ENCODE assay signal across 1 cellular context in the genomic region with DNA sequence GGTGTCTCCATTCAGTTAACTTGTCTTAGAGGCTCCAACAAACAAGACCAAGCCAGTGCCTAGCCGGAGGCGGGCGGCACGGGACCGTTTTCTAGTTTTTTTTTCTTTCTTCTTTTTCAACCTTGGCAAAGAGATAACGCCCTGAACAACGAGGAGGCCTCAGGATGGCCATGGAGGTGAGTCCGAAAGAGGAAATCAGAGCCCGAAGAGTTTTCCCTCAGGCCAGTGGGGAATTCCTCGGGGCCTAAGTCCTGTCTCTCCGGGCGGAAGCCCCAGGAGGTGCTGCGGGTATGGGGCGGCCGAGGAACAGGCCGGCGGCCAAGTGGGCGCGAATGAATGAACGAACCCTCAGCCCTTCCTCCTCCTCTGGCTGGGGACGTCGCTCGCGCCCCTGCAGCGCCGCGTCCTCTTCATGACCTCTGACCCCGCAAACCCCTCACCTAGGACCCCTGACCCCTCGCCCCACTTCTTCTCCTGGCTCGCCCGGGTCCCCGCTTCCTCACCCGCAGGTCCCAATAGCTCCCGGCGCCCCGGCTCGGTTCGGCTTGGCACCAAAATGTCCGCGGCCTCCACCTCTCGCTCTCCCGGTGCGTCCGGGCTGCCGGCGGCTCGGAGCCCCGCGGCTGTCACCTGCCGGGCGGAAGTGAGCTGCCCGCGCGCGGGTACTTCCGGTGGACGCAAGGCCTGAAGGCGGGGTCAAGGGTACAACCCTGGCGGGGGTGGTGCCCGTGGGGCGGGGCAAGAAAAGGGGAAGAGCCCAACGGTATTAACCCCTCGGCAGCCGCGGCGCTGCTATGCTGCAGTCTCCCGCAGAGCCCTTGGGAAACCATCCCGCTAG.
A peak's percentile ranks its signal among the peaks of the same experiment; 100 is the strongest.
TF ChIP-seq lines count a peak whose summit lies in the region.

A gene (minus strand): TSS at position 650 of the 838 bp plus-strand sequence. CDS start 21,327 bp downstream, outside the sequence.

TF ChIP-seq in HepG2, 621 proteins besides CTCF, POLR2A, EP300 and RAD21 (continued from another document and continues in another):
- TF ChIP-seq, protein P1, sequence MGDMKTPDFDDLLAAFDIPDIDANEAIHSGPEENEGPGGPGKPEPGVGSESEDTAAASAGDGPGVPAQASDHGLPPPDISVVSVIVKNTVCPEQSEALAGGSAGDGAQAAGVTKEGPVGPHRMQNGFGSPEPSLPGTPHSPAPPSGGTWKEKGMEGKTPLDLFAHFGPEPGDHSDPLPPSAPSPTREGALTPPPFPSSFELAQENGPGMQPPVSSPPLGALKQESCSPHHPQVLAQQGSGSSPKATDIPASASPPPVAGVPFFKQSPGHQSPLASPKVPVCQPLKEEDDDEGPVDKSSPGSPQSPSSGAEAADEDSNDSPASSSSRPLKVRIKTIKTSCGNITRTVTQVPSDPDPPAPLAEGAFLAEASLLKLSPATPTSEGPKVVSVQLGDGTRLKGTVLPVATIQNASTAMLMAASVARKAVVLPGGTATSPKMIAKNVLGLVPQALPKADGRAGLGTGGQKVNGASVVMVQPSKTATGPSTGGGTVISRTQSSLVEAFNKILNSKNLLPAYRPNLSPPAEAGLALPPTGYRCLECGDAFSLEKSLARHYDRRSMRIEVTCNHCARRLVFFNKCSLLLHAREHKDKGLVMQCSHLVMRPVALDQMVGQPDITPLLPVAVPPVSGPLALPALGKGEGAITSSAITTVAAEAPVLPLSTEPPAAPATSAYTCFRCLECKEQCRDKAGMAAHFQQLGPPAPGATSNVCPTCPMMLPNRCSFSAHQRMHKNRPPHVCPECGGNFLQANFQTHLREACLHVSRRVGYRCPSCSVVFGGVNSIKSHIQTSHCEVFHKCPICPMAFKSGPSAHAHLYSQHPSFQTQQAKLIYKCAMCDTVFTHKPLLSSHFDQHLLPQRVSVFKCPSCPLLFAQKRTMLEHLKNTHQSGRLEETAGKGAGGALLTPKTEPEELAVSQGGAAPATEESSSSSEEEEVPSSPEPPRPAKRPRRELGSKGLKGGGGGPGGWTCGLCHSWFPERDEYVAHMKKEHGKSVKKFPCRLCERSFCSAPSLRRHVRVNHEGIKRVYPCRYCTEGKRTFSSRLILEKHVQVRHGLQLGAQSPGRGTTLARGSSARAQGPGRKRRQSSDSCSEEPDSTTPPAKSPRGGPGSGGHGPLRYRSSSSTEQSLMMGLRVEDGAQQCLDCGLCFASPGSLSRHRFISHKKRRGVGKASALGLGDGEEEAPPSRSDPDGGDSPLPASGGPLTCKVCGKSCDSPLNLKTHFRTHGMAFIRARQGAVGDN (CRISPR knock-in tag; IDR thresholded peaks at IDR 0.05) = peak; percentile 92
- TF ChIP-seq, protein P2, sequence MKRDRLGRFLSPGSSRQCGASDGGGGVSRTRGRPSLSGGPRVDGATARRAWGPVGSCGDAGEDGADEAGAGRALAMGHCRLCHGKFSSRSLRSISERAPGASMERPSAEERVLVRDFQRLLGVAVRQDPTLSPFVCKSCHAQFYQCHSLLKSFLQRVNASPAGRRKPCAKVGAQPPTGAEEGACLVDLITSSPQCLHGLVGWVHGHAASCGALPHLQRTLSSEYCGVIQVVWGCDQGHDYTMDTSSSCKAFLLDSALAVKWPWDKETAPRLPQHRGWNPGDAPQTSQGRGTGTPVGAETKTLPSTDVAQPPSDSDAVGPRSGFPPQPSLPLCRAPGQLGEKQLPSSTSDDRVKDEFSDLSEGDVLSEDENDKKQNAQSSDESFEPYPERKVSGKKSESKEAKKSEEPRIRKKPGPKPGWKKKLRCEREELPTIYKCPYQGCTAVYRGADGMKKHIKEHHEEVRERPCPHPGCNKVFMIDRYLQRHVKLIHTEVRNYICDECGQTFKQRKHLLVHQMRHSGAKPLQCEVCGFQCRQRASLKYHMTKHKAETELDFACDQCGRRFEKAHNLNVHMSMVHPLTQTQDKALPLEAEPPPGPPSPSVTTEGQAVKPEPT (CRISPR knock-in tag; IDR thresholded peaks at IDR 0.05; ENCODE audit: low read depth) = no peak; the same call in 1 of the 2 replicates
- TF ChIP-seq ZNF878 (CRISPR knock-in tag; IDR thresholded peaks at IDR 0.05) (0 out of 2 replicates have a peak, but pooled peaks have one; percentile 57), ZNF607 (CRISPR knock-in tag; IDR thresholded peaks at IDR 0.05; ENCODE audit: borderline replicate concordance) (no peak), ZFP90 (CRISPR knock-in tag; IDR thresholded peaks at IDR 0.05; ENCODE audit: borderline replicate concordance) (peak; percentile 87; the same call in 1 of the 2 replicates), ZNF563 (CRISPR knock-in tag; IDR thresholded peaks at IDR 0.05) (peak; percentile 61; the same call in 1 of the 2 replicates), MED13 (CRISPR knock-in tag; IDR thresholded peaks at IDR 0.05) (no peak), PCBP1 (IDR thresholded peaks at IDR 0.05; ENCODE audit: borderline replicate concordance, low read depth, low read length) (no peak), PRPF4 (IDR thresholded peaks at IDR 0.05; ENCODE audit: low read depth, low read length, poor library complexity, severe bottlenecking) (no peak), ZSCAN25 (CRISPR knock-in tag; IDR thresholded peaks at IDR 0.05) (0 out of 2 replicates have a peak, but pooled peaks have one; percentile 19), PITX1 (CRISPR knock-in tag; IDR thresholded peaks at IDR 0.05) (no peak; the same call in 1 of the 2 replicates), HNF4G (IDR thresholded peaks at IDR 0.05; ENCODE audit: borderline replicate concordance, low read depth, low read length) (peak; percentile 38; the same call in 1 of the 2 replicates), HNF4G (CRISPR knock-in tag; IDR thresholded peaks at IDR 0.05; ENCODE audit: borderline replicate concordance, low read depth) (0 out of 2 replicates have a peak, but pooled peaks have one; percentile 20), ZNF205 (CRISPR knock-in tag; IDR thresholded peaks at IDR 0.05) (peak; percentile 59; the same call in 1 of the 2 replicates), HDAC1 (CRISPR knock-in tag; IDR thresholded peaks at IDR 0.05) (peak; percentile 87), KDM2A (CRISPR knock-in tag; IDR thresholded peaks at IDR 0.05; ENCODE audit: borderline replicate concordance, low read depth) (peak; percentile 90), YY1 (IDR thresholded peaks at IDR 0.05; ENCODE audit: insufficient read depth, insufficient replicate concordance, low read depth, low read length) (peak; percentile 84), LCORL (IDR thresholded peaks at IDR 0.05) (no peak), LCORL (CRISPR knock-in tag; IDR thresholded peaks at IDR 0.05) (peak; percentile 79), SNAI1 (CRISPR knock-in tag; IDR thresholded peaks at IDR 0.05; ENCODE audit: borderline replicate concordance) (peak; percentile 67; the same call in 1 of the 2 replicates), ZKSCAN5 (CRISPR knock-in tag; IDR thresholded peaks at IDR 0.05) (0 out of 2 replicates have a peak, but pooled peaks have one; percentile 7), ZNF678 (CRISPR knock-in tag; IDR thresholded peaks at IDR 0.05) (peak; percentile 83; the same call in 1 of the 2 replicates), IKZF4 (CRISPR knock-in tag; IDR thresholded peaks at IDR 0.05; ENCODE audit: borderline replicate concordance, low read depth, not compliant biosample characterization) (no peak), GATAD1 (CRISPR knock-in tag; IDR thresholded peaks at IDR 0.05) (peak; percentile 85), ZNF333 (CRISPR knock-in tag; IDR thresholded peaks at IDR 0.05; ENCODE audit: borderline replicate concordance) (peak; percentile 88; the same call in 1 of the 2 replicates), XRCC5 (optimal IDR thresholded peaks at IDR 0.05; ENCODE audit: low read length) (no peak), ZNF253 (CRISPR knock-in tag; IDR thresholded peaks at IDR 0.05; ENCODE audit: borderline replicate concordance) (no peak), ZSCAN9 (CRISPR knock-in tag; IDR thresholded peaks at IDR 0.05; ENCODE audit: borderline replicate concordance) (0 out of 2 replicates have a peak, but pooled peaks have one; percentile 39), ZNF468 (CRISPR knock-in tag; IDR thresholded peaks at IDR 0.05) (no peak), ELF3 (CRISPR knock-in tag; IDR thresholded peaks at IDR 0.05) (peak; percentile 57; the same call in 1 of the 2 replicates), ZNF749 (CRISPR knock-in tag; IDR thresholded peaks at IDR 0.05; ENCODE audit: borderline replicate concordance) (0 out of 2 replicates have a peak, but pooled peaks have one; percentile 55), ZNF143 (CRISPR knock-in tag; IDR thresholded peaks at IDR 0.05) (no peak), SP4 (CRISPR knock-in tag; IDR thresholded peaks at IDR 0.05) (peak; percentile 86), GATAD2A (CRISPR knock-in tag; IDR thresholded peaks at IDR 0.05) (peak; percentile 74), ZNF788 (CRISPR knock-in tag; IDR thresholded peaks at IDR 0.05; ENCODE audit: borderline replicate concordance) (peak; percentile 69; the same call in 1 of the 2 replicates), ZNF335 (CRISPR knock-in tag; IDR thresholded peaks at IDR 0.05) (peak; percentile 82), SOX13 (IDR thresholded peaks at IDR 0.05) (no peak), SOX13 (CRISPR knock-in tag; conservative IDR thresholded peaks at IDR 0.05 in 1 of 2, IDR thresholded peaks at IDR 0.05 in 1 of 2) (peak in 1 of 2 experiments; percentile 38; a peak in 1 of 4 replicates), ZNF713 (CRISPR knock-in tag; IDR thresholded peaks at IDR 0.05) (no peak)
- TF ChIP-seq, protein P3, sequence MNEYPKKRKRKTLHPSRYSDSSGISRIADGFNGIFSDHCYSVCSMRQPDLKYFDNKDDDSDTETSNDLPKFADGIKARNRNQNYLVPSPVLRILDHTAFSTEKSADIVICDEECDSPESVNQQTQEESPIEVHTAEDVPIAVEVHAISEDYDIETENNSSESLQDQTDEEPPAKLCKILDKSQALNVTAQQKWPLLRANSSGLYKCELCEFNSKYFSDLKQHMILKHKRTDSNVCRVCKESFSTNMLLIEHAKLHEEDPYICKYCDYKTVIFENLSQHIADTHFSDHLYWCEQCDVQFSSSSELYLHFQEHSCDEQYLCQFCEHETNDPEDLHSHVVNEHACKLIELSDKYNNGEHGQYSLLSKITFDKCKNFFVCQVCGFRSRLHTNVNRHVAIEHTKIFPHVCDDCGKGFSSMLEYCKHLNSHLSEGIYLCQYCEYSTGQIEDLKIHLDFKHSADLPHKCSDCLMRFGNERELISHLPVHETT (CRISPR knock-in tag; conservative IDR thresholded peaks at IDR 0.05) = no peak; the same call in 1 of the 2 replicates
- TF ChIP-seq, protein P4, sequence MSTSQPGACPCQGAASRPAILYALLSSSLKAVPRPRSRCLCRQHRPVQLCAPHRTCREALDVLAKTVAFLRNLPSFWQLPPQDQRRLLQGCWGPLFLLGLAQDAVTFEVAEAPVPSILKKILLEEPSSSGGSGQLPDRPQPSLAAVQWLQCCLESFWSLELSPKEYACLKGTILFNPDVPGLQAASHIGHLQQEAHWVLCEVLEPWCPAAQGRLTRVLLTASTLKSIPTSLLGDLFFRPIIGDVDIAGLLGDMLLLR (CRISPR knock-in tag; IDR thresholded peaks at IDR 0.05) = peak; percentile 77; the same call in 1 of the 2 replicates
- TF ChIP-seq, protein P5, sequence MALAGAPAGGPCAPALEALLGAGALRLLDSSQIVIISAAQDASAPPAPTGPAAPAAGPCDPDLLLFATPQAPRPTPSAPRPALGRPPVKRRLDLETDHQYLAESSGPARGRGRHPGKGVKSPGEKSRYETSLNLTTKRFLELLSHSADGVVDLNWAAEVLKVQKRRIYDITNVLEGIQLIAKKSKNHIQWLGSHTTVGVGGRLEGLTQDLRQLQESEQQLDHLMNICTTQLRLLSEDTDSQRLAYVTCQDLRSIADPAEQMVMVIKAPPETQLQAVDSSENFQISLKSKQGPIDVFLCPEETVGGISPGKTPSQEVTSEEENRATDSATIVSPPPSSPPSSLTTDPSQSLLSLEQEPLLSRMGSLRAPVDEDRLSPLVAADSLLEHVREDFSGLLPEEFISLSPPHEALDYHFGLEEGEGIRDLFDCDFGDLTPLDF (CRISPR knock-in tag; IDR thresholded peaks at IDR 0.05) = peak; percentile 66; the same call in 1 of the 2 replicates
- TF ChIP-seq, protein P6, sequence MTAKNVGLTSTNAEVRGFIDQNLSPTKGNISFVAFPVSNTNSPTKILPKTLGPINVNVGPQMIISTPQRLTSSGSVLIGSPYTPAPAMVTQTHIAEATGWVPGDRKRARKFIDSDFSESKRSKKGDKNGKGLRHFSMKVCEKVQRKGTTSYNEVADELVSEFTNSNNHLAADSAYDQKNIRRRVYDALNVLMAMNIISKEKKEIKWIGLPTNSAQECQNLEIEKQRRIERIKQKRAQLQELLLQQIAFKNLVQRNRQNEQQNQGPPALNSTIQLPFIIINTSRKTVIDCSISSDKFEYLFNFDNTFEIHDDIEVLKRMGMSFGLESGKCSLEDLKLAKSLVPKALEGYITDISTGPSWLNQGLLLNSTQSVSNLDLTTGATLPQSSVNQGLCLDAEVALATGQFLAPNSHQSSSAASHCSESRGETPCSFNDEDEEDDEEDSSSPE (CRISPR knock-in tag; IDR thresholded peaks at IDR 0.05) = peak; percentile 68
- TF ChIP-seq, protein P7, sequence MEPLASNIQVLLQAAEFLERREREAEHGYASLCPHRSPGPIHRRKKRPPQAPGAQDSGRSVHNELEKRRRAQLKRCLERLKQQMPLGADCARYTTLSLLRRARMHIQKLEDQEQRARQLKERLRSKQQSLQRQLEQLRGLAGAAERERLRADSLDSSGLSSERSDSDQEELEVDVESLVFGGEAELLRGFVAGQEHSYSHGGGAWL (CRISPR knock-in tag; IDR thresholded peaks at IDR 0.05) = peak; percentile 74
- TF ChIP-seq, protein P8, sequence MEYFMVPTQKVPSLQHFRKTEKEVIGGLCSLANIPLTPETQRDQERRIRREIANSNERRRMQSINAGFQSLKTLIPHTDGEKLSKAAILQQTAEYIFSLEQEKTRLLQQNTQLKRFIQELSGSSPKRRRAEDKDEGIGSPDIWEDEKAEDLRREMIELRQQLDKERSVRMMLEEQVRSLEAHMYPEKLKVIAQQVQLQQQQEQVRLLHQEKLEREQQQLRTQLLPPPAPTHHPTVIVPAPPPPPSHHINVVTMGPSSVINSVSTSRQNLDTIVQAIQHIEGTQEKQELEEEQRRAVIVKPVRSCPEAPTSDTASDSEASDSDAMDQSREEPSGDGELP (IDR thresholded peaks at IDR 0.05; ENCODE audit: borderline replicate concordance, low read depth) = peak; percentile 54; the same call in 1 of the 2 replicates
- TF ChIP-seq, protein P9, sequence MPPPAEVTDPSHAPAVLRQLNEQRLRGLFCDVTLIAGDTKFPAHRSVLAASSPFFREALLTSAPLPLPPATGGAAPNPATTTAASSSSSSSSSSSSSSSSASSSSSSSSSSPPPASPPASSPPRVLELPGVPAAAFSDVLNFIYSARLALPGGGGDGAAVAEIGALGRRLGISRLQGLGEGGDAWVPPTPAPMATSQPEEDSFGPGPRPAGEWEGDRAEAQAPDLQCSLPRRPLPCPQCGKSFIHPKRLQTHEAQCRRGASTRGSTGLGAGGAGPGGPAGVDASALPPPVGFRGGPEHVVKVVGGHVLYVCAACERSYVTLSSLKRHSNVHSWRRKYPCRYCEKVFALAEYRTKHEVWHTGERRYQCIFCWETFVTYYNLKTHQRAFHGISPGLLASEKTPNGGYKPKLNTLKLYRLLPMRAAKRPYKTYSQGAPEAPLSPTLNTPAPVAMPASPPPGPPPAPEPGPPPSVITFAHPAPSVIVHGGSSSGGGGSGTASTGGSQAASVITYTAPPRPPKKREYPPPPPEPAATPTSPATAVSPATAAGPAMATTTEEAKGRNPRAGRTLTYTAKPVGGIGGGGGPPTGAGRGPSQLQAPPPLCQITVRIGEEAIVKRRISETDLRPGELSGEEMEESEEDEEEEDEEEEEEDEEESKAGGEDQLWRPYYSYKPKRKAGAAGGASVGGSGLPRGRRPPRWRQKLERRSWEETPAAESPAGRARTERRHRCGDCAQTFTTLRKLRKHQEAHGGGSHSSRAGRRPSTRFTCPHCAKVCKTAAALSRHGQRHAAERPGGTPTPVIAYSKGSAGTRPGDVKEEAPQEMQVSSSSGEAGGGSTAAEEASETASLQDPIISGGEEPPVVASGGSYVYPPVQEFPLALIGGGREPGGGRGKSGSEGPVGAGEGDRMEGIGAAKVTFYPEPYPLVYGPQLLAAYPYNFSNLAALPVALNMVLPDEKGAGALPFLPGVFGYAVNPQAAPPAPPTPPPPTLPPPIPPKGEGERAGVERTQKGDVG (CRISPR knock-in tag; IDR thresholded peaks at IDR 0.05; ENCODE audit: borderline replicate concordance) = 0 out of 2 replicates have a peak, but pooled peaks have one; percentile 27
